Comparison of ENCODE assay signal across 1 cellular context in genomic region chr2:10467401-10467800, GRCh38.
TF ChIP-seq lines count a peak whose summit lies in the region.

No MANE protein-coding gene starts in this region.

TF ChIP-seq in H1, 55 proteins besides CTCF, POLR2A, EP300 and RAD21:
- TF ChIP-seq SIRT6 (IDR thresholded peaks at IDR 0.05; ENCODE audit: low read length): no peak
- TF ChIP-seq SIN3A (conservative IDR thresholded peaks at IDR 0.05 in 1 of 2, IDR thresholded peaks at IDR 0.05 in 1 of 2; ENCODE audit: low read depth in 1 of 2, low read length in 2 of 2): no peak
- TF ChIP-seq EGR1 (IDR thresholded peaks at IDR 0.05; ENCODE audit: borderline replicate concordance, low read depth, low read length): no peak
- no peak for TF ChIP-seq JUND (IDR thresholded peaks at IDR 0.05; ENCODE audit: low read length)
- TF ChIP-seq FOSL1 (IDR thresholded peaks at IDR 0.05; ENCODE audit: insufficient read depth, low read depth, low read length): no peak
- TF ChIP-seq JUN (IDR thresholded peaks at IDR 0.05; ENCODE audit: low read depth, low read length): no peak
- TF ChIP-seq NANOG (IDR thresholded peaks at IDR 0.05; ENCODE audit: insufficient read depth, low read depth, low read length, poor library complexity, severe bottlenecking): no peak
- no peak for TF ChIP-seq SP4 (IDR thresholded peaks at IDR 0.05; ENCODE audit: low read length)
- TF ChIP-seq POU5F1 (IDR thresholded peaks at IDR 0.05; ENCODE audit: low read depth, low read length): no peak
- no peak for TF ChIP-seq SP2 (IDR thresholded peaks at IDR 0.05; ENCODE audit: low read length)
- TF ChIP-seq KDM1A (IDR thresholded peaks at IDR 0.05; ENCODE audit: borderline replicate concordance, low read length): no peak
- TF ChIP-seq E2F6 (IDR thresholded peaks at IDR 0.05): no peak
- TF ChIP-seq SP1 (IDR thresholded peaks at IDR 0.05; ENCODE audit: low read depth, low read length): no peak
- TF ChIP-seq ZNF274 (IDR thresholded peaks at IDR 0.05; ENCODE audit: borderline replicate concordance, extremely low read depth, low read length): no peak
- no peak for TF ChIP-seq RXRA (IDR thresholded peaks at IDR 0.05; ENCODE audit: insufficient read depth, low read depth, low read length)
- TF ChIP-seq YY1 (IDR thresholded peaks at IDR 0.05; ENCODE audit: low read depth, low read length): no peak
- no peak for TF ChIP-seq ATF2 (IDR thresholded peaks at IDR 0.05; ENCODE audit: low read length)
- no peak for TF ChIP-seq MAFK (IDR thresholded peaks at IDR 0.05; ENCODE audit: low read depth, low read length)
- TF ChIP-seq CTBP2 (IDR thresholded peaks at IDR 0.05; ENCODE audit: borderline replicate concordance, insufficient read depth, insufficient read length, low read length): no peak
